In the genomic region with DNA sequence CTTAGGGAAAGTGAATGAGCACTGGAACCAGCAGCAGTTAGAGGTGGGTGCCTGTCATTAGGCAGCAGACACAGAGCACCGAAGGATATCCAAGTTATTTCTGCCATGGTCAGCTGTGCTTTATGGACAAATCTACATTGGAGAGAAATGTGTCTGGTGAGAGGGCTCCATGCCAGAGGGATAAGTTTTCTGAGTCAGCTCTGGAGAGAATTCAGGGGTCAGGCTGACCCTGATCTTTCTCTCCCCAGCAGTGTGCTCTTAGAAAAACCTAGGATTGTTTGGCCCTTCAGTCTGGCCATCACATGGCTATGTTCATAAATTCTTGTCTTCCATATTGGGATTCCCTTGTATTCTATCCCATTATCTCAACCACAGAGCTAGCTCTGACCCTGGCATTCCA, we compare ENCODE assay signal across 15 cellular contexts. TPM values are rescaled to one million over a fixed set of nuclear protein-coding genes. Genes with fewer than 3 reads are reported as not detected.
DNase-seq lines count a peak whose midpoint lies in the region; ATAC-seq and TF ChIP-seq lines count a peak whose summit lies in the region.
"Had no signal": no experiment of that assay in that cellular context is flagged by ENCODE, and none has a peak within 500 bp of the region (broad histone marks: within the 10 kb centered on the region; RNA-seq: fewer than 3 reads in every experiment).

No MANE protein-coding gene starts in this region.

- peak overlapping the region; percentile 83 for H3K9ac ChIP-seq in adipocyte (ENCODE audit: low read length)

- no peaks in the 10 kb centered on the region for H3K27me3 ChIP-seq in adipocyte (replicated peaks; ENCODE audit: control insufficient read depth, insufficient read depth, low read length)
- no peaks in the 10 kb centered on the region for H3K27me3 ChIP-seq in tibial artery

- intact Hi-C loops in tibial artery (cut with DNase I; ENCODE audit: low total_unique reads), result no loop called here

- H3K36me3 ChIP-seq in adipocyte (ENCODE audit: control insufficient read depth, insufficient read depth, low read length, severe bottlenecking) (no peaks in the 10 kb centered on the region), tibial artery (no peaks in the 10 kb centered on the region)

- TF ChIP-seq CTCF in tibial artery (IDR thresholded peaks at IDR 0.05), result no peak

- ATAC-seq in GM18867 (IDR thresholded peaks at IDR 0.05; ENCODE audit: unreplicated experiment) (no peak), HG03097 (IDR thresholded peaks at IDR 0.05; ENCODE audit: low FRiP score, unreplicated experiment) (no peak)
- ATAC-seq: activated CD4-positive, CD25-positive, alpha-beta regulatory T cell treated with anti-CD3 and anti-CD28 coated beads, Interleukin-2, amount 50 U/mL, for 24 hours had no signal

- peak overlapping the region; percentile 93 for H3K27ac ChIP-seq in tibial artery

- H3K9me3 ChIP-seq in adipocyte (ENCODE audit: control insufficient read depth, low read length) (no peaks in the 10 kb centered on the region), tibial artery (no peaks in the 10 kb centered on the region)
- H3K9me3 ChIP-seq: Caco-2 had no signal

- DNase-seq in adipocyte (ENCODE audit: low read depth) (peak; percentile 53), fibroblast of the conjunctiva (ENCODE audit: low read depth) (peak; percentile 67), myocyte (ENCODE audit: low read depth) (peak; percentile 60), tibial artery (no peak), NCI-H1694 treated with DMSO at 0.1 percent for 48 hours (lab: John Stamatoyannopoulos, UW) (no peak)
- no peak for DNase-seq in activated T-cell treated with anti-CD3 and anti-CD28 coated beads, Interleukin-2, amount 50 U/mL, for 48 hours
- DNase-seq: Caco-2, NCI-H1436 had no signal

- H3K4me3 ChIP-seq in adipocyte (ENCODE audit: low read length) (no peak overlapping the region), tibial artery (no peak overlapping the region)

- H3K4me1 ChIP-seq in adipocyte (ENCODE audit: control insufficient read depth, insufficient read depth, low read length) (peaks cover 48% of the 10 kb centered on the region), tibial artery (peaks cover 0 to 90% (median 56%) of the 10 kb centered on the region in 4 donors)
- H3K4me1 ChIP-seq: Caco-2 had no signal

RNA-seq across cellular contexts. Expression of gene IL17B, which starts 8.9 kb away (rescaled TPM):
- 18.0 and 20.9 TPM in 2 replicates for total RNA-seq in myocyte
- polyA plus RNA-seq in myocyte (2012), result 2.1 TPM
- total RNA-seq: activated T-helper 1 cell treated with anti-CD3 and anti-CD28 coated beads, Interleukin-12 subunit alpha, Interleukin-12 subunit beta, Interleukin-2, Interleukin-4 antibody, amounts not matched to agents 30 ng/mL and 10 ng/mL and 1 ng/mL, durations not matched to agents 14 hours and 24 hours and 36 hours; Caco-2; cerebellum; SK-MEL-5 had no signal
- polyA plus RNA-seq: neural cell had no signal

RNA-seq across cellular contexts. Expression of gene PCYOX1L, which starts 30.1 kb away (rescaled TPM):
- 8.1 and 10.5 TPM in 2 replicates for total RNA-seq in myocyte
- 9.3 TPM for polyA plus RNA-seq in myocyte (2012)

RNA-seq across cellular contexts. Expression of gene GRPEL2, which starts 42.7 kb away (rescaled TPM):
- 12.8 and 14.3 TPM in 2 replicates for total RNA-seq in myocyte
- 6.0 TPM for polyA plus RNA-seq in myocyte (2012)

Comparison
In these comparisons a context has a peak if more than half of its experiments do, and no peak if none do; other contexts are left out.
1. DNase-seq: peak in adipocyte (single experiment), fibroblast of the conjunctiva (single experiment) and myocyte (single experiment); none in tibial artery (0 of 2), activated T-cell treated with anti-CD3 and anti-CD28 coated beads, Interleukin-2, amount 50 U/mL, for 48 hours (0 of 2) and NCI-H1694 treated with DMSO at 0.1 percent for 48 hours (single experiment).